In the genomic region with DNA sequence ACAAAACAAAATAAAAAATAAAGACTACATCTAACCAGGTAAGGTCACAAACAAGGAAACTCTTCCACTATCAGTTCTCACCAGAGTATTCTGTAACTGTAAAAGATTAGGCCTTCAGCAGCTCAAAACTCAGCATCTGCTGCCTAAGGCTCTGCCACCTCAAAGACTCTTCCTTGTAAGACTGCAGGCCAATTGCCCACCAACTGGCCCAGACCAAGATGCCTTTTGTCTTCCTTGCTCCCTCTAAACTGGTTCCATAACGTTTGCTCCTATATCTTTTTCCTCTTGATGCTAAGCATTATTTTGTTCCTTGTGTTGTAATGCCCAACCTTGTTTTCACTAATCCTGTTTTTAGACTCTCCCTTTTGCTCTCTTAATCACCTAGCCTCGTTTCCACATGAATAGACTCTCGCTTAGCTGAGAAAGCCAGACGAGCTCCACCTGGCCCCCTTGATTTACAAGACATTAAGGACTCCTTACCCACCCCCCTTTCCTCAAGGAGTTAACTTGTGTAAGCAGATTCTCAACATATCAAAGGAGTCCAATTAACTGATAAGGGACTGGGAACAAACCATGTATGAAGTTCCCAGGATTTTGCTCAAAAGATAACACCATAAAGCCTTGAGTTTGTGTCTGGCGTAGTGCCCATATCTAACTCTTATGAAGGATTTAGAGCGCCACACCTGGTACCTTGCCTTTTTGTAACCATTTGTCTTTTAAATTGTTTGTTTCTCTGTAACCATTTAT, we compare ENCODE assay signal across 1 cellular context.
TF ChIP-seq lines count a peak whose summit lies in the region.

No MANE protein-coding gene starts in this region.

TF ChIP-seq in WTC11, 78 proteins besides CTCF, POLR2A, EP300 and RAD21 (continued from another document):
- TF ChIP-seq, protein P1, sequence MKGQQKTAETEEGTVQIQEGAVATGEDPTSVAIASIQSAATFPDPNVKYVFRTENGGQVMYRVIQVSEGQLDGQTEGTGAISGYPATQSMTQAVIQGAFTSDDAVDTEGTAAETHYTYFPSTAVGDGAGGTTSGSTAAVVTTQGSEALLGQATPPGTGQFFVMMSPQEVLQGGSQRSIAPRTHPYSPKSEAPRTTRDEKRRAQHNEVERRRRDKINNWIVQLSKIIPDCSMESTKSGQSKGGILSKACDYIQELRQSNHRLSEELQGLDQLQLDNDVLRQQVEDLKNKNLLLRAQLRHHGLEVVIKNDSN (CRISPR knock-in tag; IDR thresholded peaks at IDR 0.05), result no peak
- TF ChIP-seq FOXK1 (CRISPR knock-in tag; IDR thresholded peaks at IDR 0.05) (peak; percentile 77), TEAD1 (CRISPR knock-in tag; IDR thresholded peaks at IDR 0.05) (peak; percentile 49; the same call in 1 of the 2 replicates), NFE2L1 (CRISPR knock-in tag; IDR thresholded peaks at IDR 0.05) (no peak), RELA (CRISPR knock-in tag; IDR thresholded peaks at IDR 0.05; ENCODE audit: borderline replicate concordance) (no peak), CREB1 (CRISPR knock-in tag; IDR thresholded peaks at IDR 0.05) (no peak)
- TF ChIP-seq, protein P2, sequence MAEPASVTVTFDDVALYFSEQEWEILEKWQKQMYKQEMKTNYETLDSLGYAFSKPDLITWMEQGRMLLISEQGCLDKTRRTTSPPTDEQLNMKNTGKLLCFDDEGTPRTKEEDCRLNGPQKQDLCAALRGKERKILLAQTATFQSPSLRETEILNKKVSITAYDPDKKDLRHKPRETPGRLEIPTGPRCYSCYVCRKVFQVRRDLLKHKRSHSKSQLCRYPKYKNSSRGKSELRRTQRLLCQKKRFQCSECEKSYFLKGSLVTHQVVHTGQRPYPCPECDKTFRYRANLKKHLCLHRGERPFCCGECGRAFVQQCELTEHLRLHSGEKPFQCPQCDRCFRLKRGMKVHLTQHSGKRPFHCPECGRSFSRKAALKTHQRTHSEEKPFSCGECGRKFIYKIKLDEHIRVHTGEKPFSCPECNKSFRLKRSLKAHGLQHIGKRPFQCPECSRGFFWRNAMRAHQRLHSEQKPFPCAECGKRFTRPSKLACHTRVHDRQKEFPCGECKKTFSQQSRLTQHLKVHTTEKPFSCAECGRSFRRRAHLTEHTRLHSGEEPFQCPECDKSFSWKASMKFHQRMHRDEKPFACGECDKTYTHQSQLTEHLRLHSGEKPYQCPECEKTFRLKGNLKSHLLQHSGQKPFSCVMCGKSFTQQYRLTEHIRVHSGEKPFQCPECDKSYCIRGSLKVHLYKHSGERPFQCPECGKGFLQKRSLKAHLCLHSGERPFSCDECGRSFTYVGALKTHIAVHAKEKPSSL (CRISPR knock-in tag; conservative IDR thresholded peaks at IDR 0.05), result no peak
- TF ChIP-seq, protein P3, sequence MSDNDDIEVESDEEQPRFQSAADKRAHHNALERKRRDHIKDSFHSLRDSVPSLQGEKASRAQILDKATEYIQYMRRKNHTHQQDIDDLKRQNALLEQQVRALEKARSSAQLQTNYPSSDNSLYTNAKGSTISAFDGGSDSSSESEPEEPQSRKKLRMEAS (CRISPR knock-in tag; IDR thresholded peaks at IDR 0.05), result peak; percentile 35; the same call in 1 of the 2 replicates
- TF ChIP-seq, protein P4, sequence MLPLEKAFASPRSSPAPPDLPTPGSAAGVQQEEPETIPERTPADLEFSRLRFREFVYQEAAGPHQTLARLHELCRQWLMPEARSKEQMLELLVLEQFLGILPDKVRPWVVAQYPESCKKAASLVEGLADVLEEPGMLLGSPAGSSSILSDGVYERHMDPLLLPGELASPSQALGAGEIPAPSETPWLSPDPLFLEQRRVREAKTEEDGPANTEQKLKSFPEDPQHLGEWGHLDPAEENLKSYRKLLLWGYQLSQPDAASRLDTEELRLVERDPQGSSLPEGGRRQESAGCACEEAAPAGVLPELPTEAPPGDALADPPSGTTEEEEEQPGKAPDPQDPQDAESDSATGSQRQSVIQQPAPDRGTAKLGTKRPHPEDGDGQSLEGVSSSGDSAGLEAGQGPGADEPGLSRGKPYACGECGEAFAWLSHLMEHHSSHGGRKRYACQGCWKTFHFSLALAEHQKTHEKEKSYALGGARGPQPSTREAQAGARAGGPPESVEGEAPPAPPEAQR (CRISPR knock-in tag; IDR thresholded peaks at IDR 0.05), result no peak
- TF ChIP-seq, protein P5, sequence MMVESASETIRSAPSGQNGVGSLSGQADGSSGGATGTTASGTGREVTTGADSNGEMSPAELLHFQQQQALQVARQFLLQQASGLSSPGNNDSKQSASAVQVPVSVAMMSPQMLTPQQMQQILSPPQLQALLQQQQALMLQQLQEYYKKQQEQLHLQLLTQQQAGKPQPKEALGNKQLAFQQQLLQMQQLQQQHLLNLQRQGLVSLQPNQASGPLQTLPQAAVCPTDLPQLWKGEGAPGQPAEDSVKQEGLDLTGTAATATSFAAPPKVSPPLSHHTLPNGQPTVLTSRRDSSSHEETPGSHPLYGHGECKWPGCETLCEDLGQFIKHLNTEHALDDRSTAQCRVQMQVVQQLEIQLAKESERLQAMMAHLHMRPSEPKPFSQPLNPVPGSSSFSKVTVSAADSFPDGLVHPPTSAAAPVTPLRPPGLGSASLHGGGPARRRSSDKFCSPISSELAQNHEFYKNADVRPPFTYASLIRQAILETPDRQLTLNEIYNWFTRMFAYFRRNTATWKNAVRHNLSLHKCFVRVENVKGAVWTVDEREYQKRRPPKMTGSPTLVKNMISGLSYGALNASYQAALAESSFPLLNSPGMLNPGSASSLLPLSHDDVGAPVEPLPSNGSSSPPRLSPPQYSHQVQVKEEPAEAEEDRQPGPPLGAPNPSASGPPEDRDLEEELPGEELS (CRISPR knock-in tag; IDR thresholded peaks at IDR 0.05), result peak; percentile 22; the same call in 1 of the 2 replicates
